13 cellular contexts compared by ENCODE assay signal in the genomic region with DNA sequence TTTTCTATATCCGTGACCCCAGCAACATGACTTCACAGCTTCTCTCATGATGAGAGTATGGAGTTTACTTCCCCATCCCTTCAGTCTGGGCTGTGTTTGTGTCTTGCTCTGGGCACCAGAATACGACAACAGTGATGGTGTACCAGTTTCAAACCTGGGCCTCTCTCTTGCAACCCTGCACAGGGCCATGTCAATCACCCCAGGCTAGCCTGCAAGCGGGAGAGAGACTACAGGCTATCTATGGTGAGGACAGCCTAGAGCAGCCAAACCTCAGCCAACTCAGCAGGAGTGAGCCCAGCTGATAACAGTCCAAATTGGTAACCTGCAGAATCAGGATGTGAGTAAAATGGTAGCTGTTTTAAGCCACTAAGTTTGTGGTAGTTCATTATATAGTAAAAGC.
DNase-seq lines count a peak whose midpoint lies in the region; ATAC-seq and TF ChIP-seq lines count a peak whose summit lies in the region.
"Had no signal": no experiment of that assay in that cellular context is flagged by ENCODE, and none has a peak within 500 bp of the region (broad histone marks: within the 10 kb centered on the region; RNA-seq: fewer than 3 reads in every experiment).

No MANE protein-coding gene starts in this region.

- in situ Hi-C loops in G401 (cut with HindIII; ENCODE audit: low sequenced_read_pairs) = no loop called here

- H3K36me3 ChIP-seq in left ventricle myocardium inferior = no peaks in the 10 kb centered on the region
- peaks cover 0 to 2% of the 10 kb centered on the region in 2 donors for H3K36me3 ChIP-seq in psoas muscle (ENCODE audit: insufficient read depth in 1 of 2, low read depth in 1 of 2)

- H3K9me3 ChIP-seq in left ventricle myocardium inferior (replicated peaks) = no peaks in the 10 kb centered on the region
- no peaks in the 10 kb centered on the region for H3K9me3 ChIP-seq in psoas muscle

- H3K27me3 ChIP-seq in left ventricle myocardium inferior (ENCODE audit: low read depth) = no peaks in the 10 kb centered on the region
- H3K27me3 ChIP-seq in psoas muscle (ENCODE audit: insufficient read depth in 3 of 3, low read length in 2 of 3) = no peaks in the 10 kb centered on the region
- H3K27me3 ChIP-seq: BLaER1 treated with 17β-estradiol and CSF1 and Interleukin-3, amounts not matched to agents 10 nM and 100 nM had no signal

- WGBS in psoas muscle, 3 donors = 55 to 67% (median 56%) methylated on average over 3 of the region's 3 CpGs

- H3K27ac ChIP-seq in left ventricle myocardium inferior (replicated peaks) (no peak overlapping the region), psoas muscle (no peak overlapping the region)
- H3K27ac ChIP-seq: BLaER1 treated with 17β-estradiol and CSF1 and Interleukin-3, amounts not matched to agents 10 nM and 100 nM had no signal

- intact Hi-C loops in left ventricle myocardium inferior (cut with micrococcal nuclease) (no loop called here), psoas muscle (cut with DNase I) (no loop called here), sciatic nerve (cut with DNase I) (no loop called here)

- ATAC-seq in psoas muscle (peak in 3 of 4 donors; percentile 64 to 90 (median 72)), sciatic nerve (no peak), HG02571 (IDR thresholded peaks at IDR 0.05; ENCODE audit: unreplicated experiment) (no peak)
- ATAC-seq: CD8-positive, alpha-beta T cell; GM12878; HepG2 had no signal

- TF ChIP-seq CTCF in left ventricle myocardium inferior (IDR thresholded peaks at IDR 0.05; ENCODE audit: borderline replicate concordance) = no peak
- no peak for TF ChIP-seq CTCF in psoas muscle (IDR thresholded peaks at IDR 0.05)

- peak; percentile 56 for DNase-seq in G401 (ENCODE audit: low spot score)
- peak; percentile 50 for DNase-seq in cerebellar cortex (ENCODE audit: low spot score)
- DNase-seq in left ventricle myocardium inferior = peak; percentile 14
- no peak for DNase-seq in psoas muscle
- DNase-seq in sciatic nerve (ENCODE audit: low spot score) = no peak
- DNase-seq: Calu3; CD8-positive, alpha-beta T cell; DMS79 treated with DMSO at 0.1 percent for 48 hours; H9 had no signal

- H3K4me1 ChIP-seq in left ventricle myocardium inferior (peaks cover 7% of the 10 kb centered on the region), psoas muscle (no peaks in the 10 kb centered on the region)
- H3K4me1 ChIP-seq: BLaER1 treated with 17β-estradiol and CSF1 and Interleukin-3, amounts not matched to agents 10 nM and 100 nM had no signal

- no peak overlapping the region for H3K4me3 ChIP-seq in left ventricle myocardium inferior
- no peak overlapping the region for H3K4me3 ChIP-seq in psoas muscle
- H3K4me3 ChIP-seq: BLaER1 treated with 17β-estradiol and CSF1 and Interleukin-3, amounts not matched to agents 10 nM and 100 nM; GM12878 had no signal

Comparison
In these comparisons a context has a peak if more than half of its experiments do, and no peak if none do; other contexts are left out.
1. DNase-seq: peak in G401 (single experiment), cerebellar cortex (single experiment) and left ventricle myocardium inferior (single experiment); none in psoas muscle (0 of 2) and sciatic nerve (single experiment).
2. ATAC-seq: peak in psoas muscle (3 of 4); none in sciatic nerve (single experiment) and HG02571 (single experiment).